In genomic region chr1:218250492-218250891, GRCh38 we compare ENCODE assay signal across 1 cellular context.
A peak's percentile ranks its signal among the peaks of the same experiment; 100 is the strongest.
TF ChIP-seq lines count a peak whose summit lies in the region.

No MANE protein-coding gene starts in this region.

TF ChIP-seq in K562, 482 proteins besides CTCF, POLR2A, EP300 and RAD21:
- TF ChIP-seq BRF1 (IDR thresholded peaks at IDR 0.05; ENCODE audit: borderline replicate concordance, extremely low read depth, insufficient read length) (no peak), SMC3 (conservative IDR thresholded peaks at IDR 0.05; ENCODE audit: insufficient read depth, low read depth, low read length) (0 out of 2 replicates have a peak, but pooled peaks have one; percentile 13), FOXP1 (CRISPR knock-in tag; IDR thresholded peaks at IDR 0.05) (no peak)
- TF ChIP-seq, protein P1, sequence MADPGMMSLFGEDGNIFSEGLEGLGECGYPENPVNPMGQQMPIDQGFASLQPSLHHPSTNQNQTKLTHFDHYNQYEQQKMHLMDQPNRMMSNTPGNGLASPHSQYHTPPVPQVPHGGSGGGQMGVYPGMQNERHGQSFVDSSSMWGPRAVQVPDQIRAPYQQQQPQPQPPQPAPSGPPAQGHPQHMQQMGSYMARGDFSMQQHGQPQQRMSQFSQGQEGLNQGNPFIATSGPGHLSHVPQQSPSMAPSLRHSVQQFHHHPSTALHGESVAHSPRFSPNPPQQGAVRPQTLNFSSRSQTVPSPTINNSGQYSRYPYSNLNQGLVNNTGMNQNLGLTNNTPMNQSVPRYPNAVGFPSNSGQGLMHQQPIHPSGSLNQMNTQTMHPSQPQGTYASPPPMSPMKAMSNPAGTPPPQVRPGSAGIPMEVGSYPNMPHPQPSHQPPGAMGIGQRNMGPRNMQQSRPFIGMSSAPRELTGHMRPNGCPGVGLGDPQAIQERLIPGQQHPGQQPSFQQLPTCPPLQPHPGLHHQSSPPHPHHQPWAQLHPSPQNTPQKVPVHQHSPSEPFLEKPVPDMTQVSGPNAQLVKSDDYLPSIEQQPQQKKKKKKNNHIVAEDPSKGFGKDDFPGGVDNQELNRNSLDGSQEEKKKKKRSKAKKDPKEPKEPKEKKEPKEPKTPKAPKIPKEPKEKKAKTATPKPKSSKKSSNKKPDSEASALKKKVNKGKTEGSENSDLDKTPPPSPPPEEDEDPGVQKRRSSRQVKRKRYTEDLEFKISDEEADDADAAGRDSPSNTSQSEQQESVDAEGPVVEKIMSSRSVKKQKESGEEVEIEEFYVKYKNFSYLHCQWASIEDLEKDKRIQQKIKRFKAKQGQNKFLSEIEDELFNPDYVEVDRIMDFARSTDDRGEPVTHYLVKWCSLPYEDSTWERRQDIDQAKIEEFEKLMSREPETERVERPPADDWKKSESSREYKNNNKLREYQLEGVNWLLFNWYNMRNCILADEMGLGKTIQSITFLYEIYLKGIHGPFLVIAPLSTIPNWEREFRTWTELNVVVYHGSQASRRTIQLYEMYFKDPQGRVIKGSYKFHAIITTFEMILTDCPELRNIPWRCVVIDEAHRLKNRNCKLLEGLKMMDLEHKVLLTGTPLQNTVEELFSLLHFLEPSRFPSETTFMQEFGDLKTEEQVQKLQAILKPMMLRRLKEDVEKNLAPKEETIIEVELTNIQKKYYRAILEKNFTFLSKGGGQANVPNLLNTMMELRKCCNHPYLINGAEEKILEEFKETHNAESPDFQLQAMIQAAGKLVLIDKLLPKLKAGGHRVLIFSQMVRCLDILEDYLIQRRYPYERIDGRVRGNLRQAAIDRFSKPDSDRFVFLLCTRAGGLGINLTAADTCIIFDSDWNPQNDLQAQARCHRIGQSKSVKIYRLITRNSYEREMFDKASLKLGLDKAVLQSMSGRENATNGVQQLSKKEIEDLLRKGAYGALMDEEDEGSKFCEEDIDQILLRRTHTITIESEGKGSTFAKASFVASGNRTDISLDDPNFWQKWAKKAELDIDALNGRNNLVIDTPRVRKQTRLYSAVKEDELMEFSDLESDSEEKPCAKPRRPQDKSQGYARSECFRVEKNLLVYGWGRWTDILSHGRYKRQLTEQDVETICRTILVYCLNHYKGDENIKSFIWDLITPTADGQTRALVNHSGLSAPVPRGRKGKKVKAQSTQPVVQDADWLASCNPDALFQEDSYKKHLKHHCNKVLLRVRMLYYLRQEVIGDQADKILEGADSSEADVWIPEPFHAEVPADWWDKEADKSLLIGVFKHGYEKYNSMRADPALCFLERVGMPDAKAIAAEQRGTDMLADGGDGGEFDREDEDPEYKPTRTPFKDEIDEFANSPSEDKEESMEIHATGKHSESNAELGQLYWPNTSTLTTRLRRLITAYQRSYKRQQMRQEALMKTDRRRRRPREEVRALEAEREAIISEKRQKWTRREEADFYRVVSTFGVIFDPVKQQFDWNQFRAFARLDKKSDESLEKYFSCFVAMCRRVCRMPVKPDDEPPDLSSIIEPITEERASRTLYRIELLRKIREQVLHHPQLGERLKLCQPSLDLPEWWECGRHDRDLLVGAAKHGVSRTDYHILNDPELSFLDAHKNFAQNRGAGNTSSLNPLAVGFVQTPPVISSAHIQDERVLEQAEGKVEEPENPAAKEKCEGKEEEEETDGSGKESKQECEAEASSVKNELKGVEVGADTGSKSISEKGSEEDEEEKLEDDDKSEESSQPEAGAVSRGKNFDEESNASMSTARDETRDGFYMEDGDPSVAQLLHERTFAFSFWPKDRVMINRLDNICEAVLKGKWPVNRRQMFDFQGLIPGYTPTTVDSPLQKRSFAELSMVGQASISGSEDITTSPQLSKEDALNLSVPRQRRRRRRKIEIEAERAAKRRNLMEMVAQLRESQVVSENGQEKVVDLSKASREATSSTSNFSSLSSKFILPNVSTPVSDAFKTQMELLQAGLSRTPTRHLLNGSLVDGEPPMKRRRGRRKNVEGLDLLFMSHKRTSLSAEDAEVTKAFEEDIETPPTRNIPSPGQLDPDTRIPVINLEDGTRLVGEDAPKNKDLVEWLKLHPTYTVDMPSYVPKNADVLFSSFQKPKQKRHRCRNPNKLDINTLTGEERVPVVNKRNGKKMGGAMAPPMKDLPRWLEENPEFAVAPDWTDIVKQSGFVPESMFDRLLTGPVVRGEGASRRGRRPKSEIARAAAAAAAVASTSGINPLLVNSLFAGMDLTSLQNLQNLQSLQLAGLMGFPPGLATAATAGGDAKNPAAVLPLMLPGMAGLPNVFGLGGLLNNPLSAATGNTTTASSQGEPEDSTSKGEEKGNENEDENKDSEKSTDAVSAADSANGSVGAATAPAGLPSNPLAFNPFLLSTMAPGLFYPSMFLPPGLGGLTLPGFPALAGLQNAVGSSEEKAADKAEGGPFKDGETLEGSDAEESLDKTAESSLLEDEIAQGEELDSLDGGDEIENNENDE (IDR thresholded peaks at IDR 0.05; ENCODE audit: low read depth, low read length) = peak; percentile 78
